In genomic region chr7:31095286-31096197, GRCh38 we compare ENCODE assay signal across 19 cellular contexts. TPM values are rescaled to one million over a fixed set of nuclear protein-coding genes. Genes with fewer than 3 reads are reported as not detected.
"Had no signal": no experiment of that assay in that cellular context is flagged by ENCODE, and none has a peak within 500 bp of the region (broad histone marks: within the 10 kb centered on the region; RNA-seq: fewer than 3 reads in every experiment).

No MANE protein-coding gene starts in this region.

- H3K4me3 ChIP-seq: dorsolateral prefrontal cortex, esophagus muscularis mucosa, hepatocyte, transverse colon, vagina had no signal

- H3K4me1 ChIP-seq: esophagus muscularis mucosa, transverse colon, vagina had no signal

- ATAC-seq: activated CD8-positive, alpha-beta T cell treated with anti-CD3 and anti-CD28 coated beads, Interleukin-2, amount 10 ng/mL, durations not matched to agents 7 days and 5 days; activated T-helper 17 cell treated with anti-CD3 and anti-CD28 coated beads, Interleukin-2, amount 50 U/mL, for 72 hours; effector memory CD8-positive, alpha-beta T cell had no signal

- DNase-seq: activated CD4-positive, alpha-beta T cell treated with anti-CD3 and anti-CD28 coated beads for 1 hour; activated CD4-positive, alpha-beta T cell treated with anti-CD3 and anti-CD28 coated beads, Interleukin-2, amount 50 U/mL, for 1 hour; activated CD8-positive, alpha-beta T cell treated with anti-CD3 and anti-CD28 coated beads, Interleukin-2, amount 10 ng/mL, durations not matched to agents 7 days and 5 days; activated naive CD4-positive, alpha-beta T cell treated with Interleukin-2 at 50 U/mL for 16 hours; activated naive CD8-positive, alpha-beta T cell treated with anti-CD3 and anti-CD28 coated beads for 36 hours; activated T-cell treated with anti-CD3 and anti-CD28 coated beads, Interleukin-2, amount 50 U/mL, for 24 hours; effector memory CD8-positive, alpha-beta T cell; glutamatergic neuron; occipital lobe; stimulated activated CD4-positive, alpha-beta T cell treated with anti-CD3 and anti-CD28 coated beads, Interleukin-4, amount 100 ng/mL, for 4 hours; transverse colon had no signal

- H3K36me3 ChIP-seq: esophagus muscularis mucosa, transverse colon, vagina had no signal

- H3K27me3 ChIP-seq: transverse colon, vagina had no signal

- H3K9me3 ChIP-seq: esophagus muscularis mucosa, transverse colon, vagina had no signal

- H3K27ac ChIP-seq: dorsolateral prefrontal cortex, esophagus muscularis mucosa, hepatocyte, transverse colon, vagina, VCaP had no signal

RNA-seq across cellular contexts. Expression of gene ADCYAP1R1, which starts 43.4 kb away (rescaled TPM):
- total RNA-seq: activated CD8-positive, alpha-beta T cell treated with anti-CD3 and anti-CD28 coated beads, Interleukin-2, amount 10 ng/mL, durations not matched to agents 7 days and 5 days; activated naive CD8-positive, alpha-beta T cell treated with anti-CD3 and anti-CD28 coated beads for 36 hours; activated T-helper 17 cell treated with anti-CD3 and anti-CD28 coated beads, Interleukin-2, amount 50 U/mL, for 72 hours; renal cortical epithelial cell; T-helper 2 cell treated with Interferon-gamma antibody and Interleukin-4, amounts not matched to agents 100 ng/mL and 5 ng/mL, for 36 hours had no signal
- polyA plus RNA-seq: hepatocyte had no signal
